In genomic region chr7:77538908-77539212, GRCh38 we compare ENCODE assay signal across 9 cellular contexts. TPM values are rescaled to one million over a fixed set of nuclear protein-coding genes. Genes with fewer than 3 reads are reported as not detected.
A peak's percentile ranks its signal among the peaks of the same experiment; 100 is the strongest.
DNase-seq lines count a peak whose midpoint lies in the region; ATAC-seq and TF ChIP-seq lines count a peak whose summit lies in the region.
"Had no signal": no experiment of that assay in that cellular context is flagged by ENCODE, and none has a peak within 500 bp of the region (broad histone marks: within the 10 kb centered on the region; RNA-seq: fewer than 3 reads in every experiment).

No MANE protein-coding gene starts in this region.

- H3K27ac ChIP-seq in AG04450 (ENCODE audit: low read depth, low read length) = peak overlapping the region; percentile 84
- H3K27ac ChIP-seq in coronary artery = peak overlapping the region; percentile 96 to 99

- POLR2A ChIA-PET in AG04450 (lab: Yijun Ruan, JAX) = interaction anchor here (0.5 to 0.9 kb wide), 2 partner anchors 10 to 17 kb away, joined by 4 read pairs; no protein-coding TSS in a partner anchor

- intact Hi-C loops in natural killer cell (cut with micrococcal nuclease) = loop anchor here (5.0 kb wide), 2 partner anchors 112 to 258 kb away; partner anchors contain the start of genes PHTF2 and TMEM60

- H3K36me3 Mint-ChIP-seq in natural killer cell = no peaks in the 10 kb centered on the region

- in situ Hi-C loops in G401 (cut with HindIII; ENCODE audit: low sequenced_read_pairs) = no loop called here

- no peaks in the 10 kb centered on the region for H3K27me3 Mint-ChIP-seq in natural killer cell (ENCODE audit: low read depth in 2 of 2)

- peaks cover 38% of the 10 kb centered on the region for H4K20me1 ChIP-seq in Loucy (ENCODE audit: insufficient read depth, low read length, poor library complexity, severe bottlenecking)

- peaks cover 42% of the 10 kb centered on the region for H3K4me1 ChIP-seq in Loucy (ENCODE audit: insufficient read depth, low read length, poor library complexity, severe bottlenecking)

- peaks cover 9% of the 10 kb centered on the region; the same call in 1 of the 2 replicates for H3K9me3 ChIP-seq in AG04450 (ENCODE audit: control insufficient read depth, insufficient read depth, low read length)
- H3K9me3 ChIP-seq in Loucy (ENCODE audit: insufficient read depth, low read depth, low read length) = no peaks in the 10 kb centered on the region

- H3K79me2 ChIP-seq in Loucy (ENCODE audit: insufficient read depth, low read length) = peaks cover 61% of the 10 kb centered on the region

- peak overlapping the region; percentile 99 for H3K4me3 ChIP-seq in AG04450 (ENCODE audit: low read depth, low read length)
- H3K4me3 ChIP-seq in Loucy (ENCODE audit: low read length, poor library complexity, severe bottlenecking) = peak overlapping the region; percentile 83
- H3K4me3 ChIP-seq in coronary artery = peak overlapping the region; percentile 90

- H3K9me2 ChIP-seq in Loucy (replicated peaks; ENCODE audit: low read depth, low read length) = no peaks in the 10 kb centered on the region

- H3K9me3 Mint-ChIP-seq in natural killer cell = no peaks in the 10 kb centered on the region

- no peaks in the 10 kb centered on the region; the same call in 1 of the 2 replicates for H3F3A ChIP-seq in Loucy (ENCODE audit: low read depth)

- H3K4me1 Mint-ChIP-seq in natural killer cell = peaks cover 51 to 57% of the 10 kb centered on the region in 2 donors

- H3K4me2 ChIP-seq in Loucy (ENCODE audit: low read depth, low read length, poor library complexity, severe bottlenecking) = peak overlapping the region; percentile 95

- H3K27ac Mint-ChIP-seq in natural killer cell = peak overlapping the region; percentile 80 to 82

- H2AFZ ChIP-seq in Loucy (ENCODE audit: low read length) = no peak overlapping the region

- H3K36me3 ChIP-seq in Loucy (ENCODE audit: insufficient read depth, low read length) = no peaks in the 10 kb centered on the region

- DNase-seq in AG04450 (ENCODE audit: low read depth, low spot score) = no peak
- DNase-seq in coronary artery (ENCODE audit: low spot score) = no peak
- DNase-seq in natural killer cell = no peak
- DNase-seq in G401 (ENCODE audit: low spot score) = no peak
- DNase-seq: effector CD8-positive, alpha-beta T cell had no signal

- CTCF ChIA-PET in AG04450 (lab: Charles Lee) = interaction anchor here (0.7 kb wide), 1 partner anchor 83 kb away, joined by 4 read pairs; no protein-coding TSS in a partner anchor

- ATAC-seq in natural killer cell (no peak), GM21825 (IDR thresholded peaks at IDR 0.05; ENCODE audit: unreplicated experiment) (no peak), GM19035 (IDR thresholded peaks at IDR 0.05; ENCODE audit: unreplicated experiment) (no peak), GM21576 (IDR thresholded peaks at IDR 0.05; ENCODE audit: unreplicated experiment) (no peak)

- TF ChIP-seq CTCF in AG04450 (IDR thresholded peaks at IDR 0.05; ENCODE audit: low read depth, low read length) (no peak), Loucy (conservative IDR thresholded peaks at IDR 0.05; ENCODE audit: low read length) (no peak), coronary artery (IDR thresholded peaks at IDR 0.05) (no peak), natural killer cell (IDR thresholded peaks at IDR 0.05) (no peak)

- no peak overlapping the region for H3K9ac ChIP-seq in Loucy (ENCODE audit: low read depth, low read length, poor library complexity, severe bottlenecking)

- H3K27me3 ChIP-seq in AG04450 (ENCODE audit: control insufficient read depth, insufficient read depth, low read length) (no peaks in the 10 kb centered on the region), Loucy (ENCODE audit: insufficient read depth, low read length, poor library complexity, severe bottlenecking) (no peaks in the 10 kb centered on the region)

- peak overlapping the region; percentile 77 for H3K4me3 Mint-ChIP-seq in natural killer cell

RNA-seq across cellular contexts. Expression of gene PTPN12, which starts 1.8 kb away (rescaled TPM):
- polyA plus RNA-seq in AG04450 (2011; rRNA removed) = 41.4 and 45.3 TPM in 2 replicates
- 31.0 and 51.6 TPM in 2 replicates for polyA minus RNA-seq in AG04450 (2011; rRNA and poly(A)+ RNA removed)
- total RNA-seq in natural killer cell = 100 to 1,000 TPM; 261 to 396 (median 263) TPM
- total RNA-seq in G401 (2014; rRNA removed; shearing (Covaris generic)) = 22.9 and 27.2 TPM in 2 replicates
